16 cellular contexts compared by ENCODE assay signal in genomic region chr22:20517422-20517821, GRCh38. TPM values are rescaled to one million over a fixed set of nuclear protein-coding genes. Genes with fewer than 3 reads are reported as not detected.
DNase-seq lines count a peak whose midpoint lies in the region; ATAC-seq and TF ChIP-seq lines count a peak whose summit lies in the region.
"Had no signal": no experiment of that assay in that cellular context is flagged by ENCODE, and none has a peak within 500 bp of the region (broad histone marks: within the 10 kb centered on the region; RNA-seq: fewer than 3 reads in every experiment).

No MANE protein-coding gene starts in this region.

- no peak overlapping the region for H2AFZ ChIP-seq in fibroblast of lung (ENCODE audit: low read length)

- H3K9ac ChIP-seq in fibroblast of lung (ENCODE audit: insufficient read depth, low read length), result no peak overlapping the region

- CTCF ChIA-PET in activated naive CD4-positive, alpha-beta T cell treated with anti-CD3 and anti-CD28 coated beads, Interleukin-2, amount 10 ng/mL, durations not matched to agents 7 days and 5 days (lab: Charles Lee), result interaction anchor here (1.4 kb wide), 1 partner anchor 9 kb away, joined by 3 read pairs; no protein-coding TSS in a partner anchor

- H3K9me3 ChIP-seq in fibroblast of lung (ENCODE audit: control insufficient read depth, insufficient read depth, low read depth, low read length) (no peaks in the 10 kb centered on the region), right lobe of liver (no peaks in the 10 kb centered on the region)
- H3K9me3 ChIP-seq: adrenal gland, mucosa of descending colon, vagina had no signal

- H3K4me1 ChIP-seq in fibroblast of lung (ENCODE audit: control insufficient read depth, extremely low read depth, insufficient read depth, low read length) (peaks cover 20% of the 10 kb centered on the region), right lobe of liver (no peaks in the 10 kb centered on the region)

- H3K27ac Mint-ChIP-seq in activated naive CD4-positive, alpha-beta T cell treated with anti-CD3 and anti-CD28 coated beads, Interleukin-2, amount 10 ng/mL, durations not matched to agents 7 days and 5 days, result peak overlapping the region; percentile 49
- peak overlapping the region; percentile 41 to 93 for H3K27ac Mint-ChIP-seq in activated naive CD4-positive, alpha-beta T cell treated with anti-CD3 and anti-CD28 coated beads, Interleukin-2, amount 50 U/mL, for 72 hours
- peak overlapping the region; percentile 66 for H3K27ac Mint-ChIP-seq in stimulated activated memory B cell treated with anti-CD40 and anti-IgM and Interleukin-4, amounts not matched to agents 10 μg/mL and 1 μg/mL and 100 μg/mL, for 72 hours
- H3K27ac Mint-ChIP-seq: dendritic cell treated with granulocyte-macrophage colony-stimulating factor and Interleukin-4, amounts not matched to agents 40 ng/mL and 50 ng/mL, for 4 days had no signal

- no peak for TF ChIP-seq CTCF in fibroblast of lung (conservative IDR thresholded peaks at IDR 0.05 in 1 of 2, IDR thresholded peaks at IDR 0.05 in 1 of 2; ENCODE audit: low read depth in 1 of 2, low read length in 2 of 2)
- no peak for TF ChIP-seq CTCF in right lobe of liver (IDR thresholded peaks at IDR 0.05)

- 59% methylated on average over 4 of the region's 4 CpGs for WGBS in right lobe of liver (ENCODE audit: insufficient coverage, low coverage, low lambda C conversion rate, missing lambda C conversion rate)

- no peaks in the 10 kb centered on the region for H3K9me3 Mint-ChIP-seq in activated naive CD4-positive, alpha-beta T cell treated with anti-CD3 and anti-CD28 coated beads, Interleukin-2, amount 10 ng/mL, durations not matched to agents 7 days and 5 days
- H3K9me3 Mint-ChIP-seq in activated naive CD4-positive, alpha-beta T cell treated with anti-CD3 and anti-CD28 coated beads, Interleukin-2, amount 50 U/mL, for 72 hours, result no peaks in the 10 kb centered on the region
- no peaks in the 10 kb centered on the region for H3K9me3 Mint-ChIP-seq in stimulated activated memory B cell treated with anti-CD40 and anti-IgM and Interleukin-4, amounts not matched to agents 10 μg/mL and 1 μg/mL and 100 μg/mL, for 72 hours
- H3K9me3 Mint-ChIP-seq: dendritic cell treated with granulocyte-macrophage colony-stimulating factor and Interleukin-4, amounts not matched to agents 40 ng/mL and 50 ng/mL, for 4 days; IgD-negative memory B cell had no signal

- peaks cover 92% of the 10 kb centered on the region for H3K79me2 ChIP-seq in fibroblast of lung (ENCODE audit: control insufficient read depth, insufficient read depth, low read length)

- H3K4me1 Mint-ChIP-seq in activated naive CD4-positive, alpha-beta T cell treated with anti-CD3 and anti-CD28 coated beads, Interleukin-2, amount 10 ng/mL, durations not matched to agents 7 days and 5 days, result peaks cover 61% of the 10 kb centered on the region
- peaks cover 68% of the 10 kb centered on the region for H3K4me1 Mint-ChIP-seq in stimulated activated memory B cell treated with anti-CD40 and anti-IgM and Interleukin-4, amounts not matched to agents 10 μg/mL and 1 μg/mL and 100 μg/mL, for 72 hours

- peak overlapping the region; percentile 31 for H3K27ac ChIP-seq in fibroblast of lung (ENCODE audit: insufficient read depth, low read length)
- H3K27ac ChIP-seq in right lobe of liver, result no peak overlapping the region
- H3K27ac ChIP-seq: vagina had no signal

- H3K4me2 ChIP-seq in fibroblast of lung (ENCODE audit: extremely low read depth, insufficient read depth, low read length), result no peak overlapping the region

- H3K4me3 ChIP-seq in fibroblast of lung (replicated peaks in 1 of 4; ENCODE audit: control extremely low read depth in 1 of 4, insufficient read depth in 1 of 4, low read depth in 3 of 4, low read length in 4 of 4), result no peak overlapping the region
- no peak overlapping the region for H3K4me3 ChIP-seq in right lobe of liver
- H3K4me3 ChIP-seq: adrenal gland, mucosa of descending colon, vagina had no signal

- H3K4me3 Mint-ChIP-seq in activated naive CD4-positive, alpha-beta T cell treated with anti-CD3 and anti-CD28 coated beads, Interleukin-2, amount 10 ng/mL, durations not matched to agents 7 days and 5 days, result no peak overlapping the region
- no peak overlapping the region for H3K4me3 Mint-ChIP-seq in stimulated activated memory B cell treated with anti-CD40 and anti-IgM and Interleukin-4, amounts not matched to agents 10 μg/mL and 1 μg/mL and 100 μg/mL, for 72 hours
- H3K4me3 Mint-ChIP-seq: dendritic cell treated with granulocyte-macrophage colony-stimulating factor and Interleukin-4, amounts not matched to agents 40 ng/mL and 50 ng/mL, for 4 days had no signal

- no peak for DNase-seq in activated naive CD4-positive, alpha-beta T cell treated with anti-CD3 and anti-CD28 coated beads, Interleukin-2, amount 10 ng/mL, durations not matched to agents 7 days and 5 days
- DNase-seq in activated naive CD4-positive, alpha-beta T cell treated with anti-CD3 and anti-CD28 coated beads, Interleukin-2, amount 50 U/mL, for 16 hours, result no peak
- no peak for DNase-seq in activated naive CD4-positive, alpha-beta T cell treated with anti-CD3 and anti-CD28 coated beads, Interleukin-2, amount 50 U/mL, for 72 hours (ENCODE audit: low spot score in 2 of 2)
- DNase-seq in fibroblast of lung (ENCODE audit: low read depth in 2 of 2) (no peak), right lobe of liver (no peak)
- DNase-seq: adrenal gland; mucosa of descending colon; NCI-H1417 treated with DMSO at 0.1 percent for 48 hours; NCI-H345; stimulated activated CD4-positive, alpha-beta T cell treated with anti-CD3 and anti-CD28 coated beads, Interleukin-2, amount 100 ng/mL, for 24 hours had no signal

- no peaks in the 10 kb centered on the region for H3K27me3 Mint-ChIP-seq in activated naive CD4-positive, alpha-beta T cell treated with anti-CD3 and anti-CD28 coated beads, Interleukin-2, amount 10 ng/mL, durations not matched to agents 7 days and 5 days
- no peaks in the 10 kb centered on the region for H3K27me3 Mint-ChIP-seq in stimulated activated memory B cell treated with anti-CD40 and anti-IgM and Interleukin-4, amounts not matched to agents 10 μg/mL and 1 μg/mL and 100 μg/mL, for 72 hours
- H3K27me3 Mint-ChIP-seq: dendritic cell treated with granulocyte-macrophage colony-stimulating factor and Interleukin-4, amounts not matched to agents 40 ng/mL and 50 ng/mL, for 4 days; IgD-negative memory B cell had no signal

- no peak for TF ChIP-seq POLR2A in right lobe of liver (IDR thresholded peaks at IDR 0.05)

- intact Hi-C loops in right lobe of liver (cut with DNase I), result no loop called here

- peaks cover 49% of the 10 kb centered on the region for H3K36me3 Mint-ChIP-seq in activated naive CD4-positive, alpha-beta T cell treated with anti-CD3 and anti-CD28 coated beads, Interleukin-2, amount 10 ng/mL, durations not matched to agents 7 days and 5 days
- H3K36me3 Mint-ChIP-seq in activated naive CD4-positive, alpha-beta T cell treated with anti-CD3 and anti-CD28 coated beads, Interleukin-2, amount 50 U/mL, for 72 hours, result peaks cover 0 to 29% of the 10 kb centered on the region in 2 donors
- H3K36me3 Mint-ChIP-seq in stimulated activated memory B cell treated with anti-CD40 and anti-IgM and Interleukin-4, amounts not matched to agents 10 μg/mL and 1 μg/mL and 100 μg/mL, for 72 hours, result peaks cover 43% of the 10 kb centered on the region

- peaks cover 13% of the 10 kb centered on the region for H3K36me3 ChIP-seq in fibroblast of lung (ENCODE audit: control insufficient read depth, insufficient read depth, low read length)
- H3K36me3 ChIP-seq in right lobe of liver, result peaks cover 0 to 13% (median 2%) of the 10 kb centered on the region in 4 donors

- H3K27me3 ChIP-seq in fibroblast of lung (ENCODE audit: control insufficient read depth, insufficient read depth, low read length), result no peaks in the 10 kb centered on the region
- no peaks in the 10 kb centered on the region for H3K27me3 ChIP-seq in right lobe of liver
- H3K27me3 ChIP-seq: adrenal gland, vagina had no signal

- peak; percentile 21 to 29 for ATAC-seq in activated naive CD4-positive, alpha-beta T cell treated with anti-CD3 and anti-CD28 coated beads, Interleukin-2, amount 50 U/mL, for 72 hours
- no peak for ATAC-seq in stimulated activated memory B cell treated with anti-CD40 and anti-IgM and Interleukin-4, amounts not matched to agents 10 μg/mL and 1 μg/mL and 100 μg/mL, for 72 hours
- ATAC-seq in HG03025 (IDR thresholded peaks at IDR 0.05; ENCODE audit: low FRiP score, unreplicated experiment), result no peak
- ATAC-seq in right lobe of liver, result no peak
- no peak for ATAC-seq in GM18517 (IDR thresholded peaks at IDR 0.05; ENCODE audit: unreplicated experiment)
- ATAC-seq: mucosa of descending colon had no signal

- H4K20me1 ChIP-seq in fibroblast of lung (ENCODE audit: control insufficient read depth, extremely low read depth, insufficient read depth, low read length), result peaks cover 3% of the 10 kb centered on the region

RNA-seq across cellular contexts. Expression of gene MED15, which starts 10.0 kb away (rescaled TPM):
- 100 to 1,000 TPM in 1 of 2 donors, 10 to 100 TPM in 1; 88.9 to 137 TPM for total RNA-seq in activated naive CD4-positive, alpha-beta T cell treated with anti-CD3 and anti-CD28 coated beads, Interleukin-2, amount 50 U/mL, for 72 hours
- 15.7 and 28.6 TPM in 2 replicates for total RNA-seq in fibroblast of lung
- polyA plus RNA-seq in fibroblast of lung, result 28.6 and 37.9 TPM in 2 replicates
- 56.0 and 61.8 TPM in 2 replicates for polyA plus RNA-seq in fibroblast of lung (2012)
- 108 and 110 TPM in 2 replicates for polyA minus RNA-seq in fibroblast of lung (ENCODE audit: low replicate concordance)
- total RNA-seq in right lobe of liver, result 10 to 100 TPM; 15.7 to 34.7 (median 23.6) TPM

RNA-seq across cellular contexts. Expression of gene KLHL22, which starts 21.8 kb away (rescaled TPM):
- total RNA-seq in activated naive CD4-positive, alpha-beta T cell treated with anti-CD3 and anti-CD28 coated beads, Interleukin-2, amount 50 U/mL, for 72 hours, result 10 to 100 TPM; 18.0 to 20.2 TPM
- total RNA-seq in fibroblast of lung (32.4 and 35.3 TPM in 2 replicates), right lobe of liver (10 to 100 TPM in 3 of 6 experiments, 1 to 10 TPM in 3; 9.0 to 14.2 (median 10.2) TPM)
- polyA plus RNA-seq in fibroblast of lung, result 17.4 and 19.2 TPM in 2 replicates
- polyA plus RNA-seq in fibroblast of lung (2012), result 14.1 and 18.1 TPM in 2 replicates
- 24.9 and 35.4 TPM in 2 replicates for polyA minus RNA-seq in fibroblast of lung (ENCODE audit: low replicate concordance)

Comparison
In these comparisons a context has a peak if more than half of its experiments do, and no peak if none do; other contexts are left out.
1. ATAC-seq: peak in activated naive CD4-positive, alpha-beta T cell treated with anti-CD3 and anti-CD28 coated beads, Interleukin-2, amount 50 U/mL, for 72 hours (2 of 2); none in stimulated activated memory B cell treated with anti-CD40 and anti-IgM and Interleukin-4, amounts not matched to agents 10 μg/mL and 1 μg/mL and 100 μg/mL, for 72 hours (single experiment), HG03025 (single experiment), right lobe of liver (0 of 4) and GM18517 (single experiment).
2. Peak in every context shown above with its lines, with median percentiles within 50 percentile points of each other: H3K27ac Mint-ChIP-seq.